In genomic region chr3:57152150-57152549, GRCh38 we compare ENCODE assay signal across 18 cellular contexts. TPM values are rescaled to one million over a fixed set of nuclear protein-coding genes. Genes with fewer than 3 reads are reported as not detected.
DNase-seq lines count a peak whose midpoint lies in the region; ATAC-seq and TF ChIP-seq lines count a peak whose summit lies in the region.
"Had no signal": no experiment of that assay in that cellular context is flagged by ENCODE, and none has a peak within 500 bp of the region (broad histone marks: within the 10 kb centered on the region; RNA-seq: fewer than 3 reads in every experiment).

No MANE protein-coding gene starts in this region.

- H3K27ac ChIP-seq in heart left ventricle, result peak overlapping the region in 8 of 12 donors; percentile 16 to 66 (median 26)
- H3K27ac ChIP-seq in aorta (ENCODE audit: low read depth in 1 of 2, low read length in 2 of 2), result no peak overlapping the region

- H3K27ac Mint-ChIP-seq in Calu3 (ENCODE audit: unreplicated experiment), result no peak overlapping the region
- H3K27ac Mint-ChIP-seq: activated CD8-positive, alpha-beta T cell treated with anti-CD3 and anti-CD28 coated beads, Interleukin-2, amount 10 ng/mL, durations not matched to agents 7 days and 5 days; activated naive CD4-positive, alpha-beta T cell treated with anti-CD3 and anti-CD28 coated beads for 36 hours; naive thymus-derived CD4-positive, alpha-beta T cell; T-helper 1 cell treated with Interleukin-12 subunit alpha and Interleukin-12 subunit beta and Interleukin-4 antibody, amounts not matched to agents 30 μg/mL and 1 μg/mL, for 36 hours had no signal

- 55 to 81% (median 65%) methylated on average over 11 to 13 of the region's 13 CpGs for WGBS in heart left ventricle, 4 donors
- 30 to 36% methylated on average over 13 of the region's 13 CpGs for WGBS in aorta, 2 donors

- H3K4me3 Mint-ChIP-seq in Calu3 (ENCODE audit: low read depth, unreplicated experiment), result no peak overlapping the region
- H3K4me3 Mint-ChIP-seq: activated CD8-positive, alpha-beta T cell treated with anti-CD3 and anti-CD28 coated beads, Interleukin-2, amount 10 ng/mL, durations not matched to agents 7 days and 5 days; activated naive CD4-positive, alpha-beta T cell treated with anti-CD3 and anti-CD28 coated beads for 36 hours; naive thymus-derived CD4-positive, alpha-beta T cell; T-helper 1 cell treated with Interleukin-12 subunit alpha and Interleukin-12 subunit beta and Interleukin-4 antibody, amounts not matched to agents 30 μg/mL and 1 μg/mL, for 36 hours had no signal

- H3K4me1 Mint-ChIP-seq in Calu3 (ENCODE audit: low read depth, unreplicated experiment), result no peaks in the 10 kb centered on the region
- H3K4me1 Mint-ChIP-seq: naive thymus-derived CD4-positive, alpha-beta T cell had no signal

- no peak for TF ChIP-seq POLR2A in heart left ventricle (IDR thresholded peaks at IDR 0.05)

- H3K4me1 ChIP-seq in heart left ventricle (peaks cover 0 to 38% (median 26%) of the 10 kb centered on the region in 12 donors), neuron (ENCODE audit: insufficient read depth, low read length) (peaks cover 49% of the 10 kb centered on the region), aorta (ENCODE audit: control insufficient read depth in 1 of 2, insufficient read depth in 2 of 2, low read length in 2 of 2) (no peaks in the 10 kb centered on the region)

- peak overlapping the region; percentile 8 for H2AFZ ChIP-seq in neuron (ENCODE audit: low read depth, low read length)

- H3K27me3 ChIP-seq in heart left ventricle (no peaks in the 10 kb centered on the region), neuron (ENCODE audit: insufficient read depth, low read length) (no peaks in the 10 kb centered on the region), aorta (ENCODE audit: control insufficient read depth in 1 of 2, insufficient read depth in 2 of 2, low read length in 1 of 2) (no peaks in the 10 kb centered on the region)

- H3K27me3 Mint-ChIP-seq in Calu3 (ENCODE audit: unreplicated experiment), result peaks cover 11% of the 10 kb centered on the region

- no peaks in the 10 kb centered on the region for H3K36me3 Mint-ChIP-seq in Calu3 (ENCODE audit: insufficient read depth, unreplicated experiment)
- H3K36me3 Mint-ChIP-seq: naive thymus-derived CD4-positive, alpha-beta T cell had no signal

- BruUV-seq in Calu3 (replicated peaks; lab: Mats Ljungman, UMichigan), result no TSS peak

- ATAC-seq in Right ventricle myocardium inferior (peak; percentile 78), heart left ventricle (peak in 3 of 4 donors; percentile 44 to 69 (median 66)), aorta (ENCODE audit: low FRiP score) (peak; percentile 64)
- ATAC-seq: activated CD8-positive, alpha-beta T cell treated with anti-CD3 and anti-CD28 coated beads, Interleukin-2, amount 10 ng/mL, durations not matched to agents 7 days and 5 days; GM12878; HCT116; naive thymus-derived CD4-positive, alpha-beta T cell; stimulated activated naive CD8-positive, alpha-beta T cell treated with anti-CD3 and anti-CD28 coated beads, Interleukin-15, Interleukin-2, amounts not matched to agents 100 U/mL and 50 U/mL, for 24 hours had no signal

- DNase-seq in Right ventricle myocardium inferior (ENCODE audit: missing footprints) (no peak), cardiac septum (ENCODE audit: low spot score) (no peak), heart left ventricle (peak in 1 of 5 donors; percentile 54), aorta (no peak), Calu3 (no peak), NCI-H1417 (lab: John Stamatoyannopoulos, UW) (no peak), AG20443 (ENCODE audit: low spot score) (no peak)
- DNase-seq: activated CD8-positive, alpha-beta T cell treated with anti-CD3 and anti-CD28 coated beads, Interleukin-2, amount 10 ng/mL, durations not matched to agents 7 days and 5 days; activated naive CD4-positive, alpha-beta T cell treated with anti-CD3 and anti-CD28 coated beads for 36 hours; DMS 273 treated with DMSO at 0.1 percent for 48 hours; Karpas-422; naive thymus-derived CD4-positive, alpha-beta T cell; stimulated activated naive CD8-positive, alpha-beta T cell treated with anti-CD3 and anti-CD28 coated beads, Interleukin-15, Interleukin-2, amounts not matched to agents 100 U/mL and 50 U/mL, for 24 hours had no signal

- H3K9me3 ChIP-seq in heart left ventricle (no peaks in the 10 kb centered on the region), neuron (ENCODE audit: low read length) (no peaks in the 10 kb centered on the region), aorta (ENCODE audit: control insufficient read depth, low read length) (no peaks in the 10 kb centered on the region)

- H3K9me3 Mint-ChIP-seq in Calu3 (ENCODE audit: low read depth, unreplicated experiment), result no peaks in the 10 kb centered on the region
- H3K9me3 Mint-ChIP-seq: activated naive CD4-positive, alpha-beta T cell treated with anti-CD3 and anti-CD28 coated beads for 36 hours; naive thymus-derived CD4-positive, alpha-beta T cell; T-helper 1 cell treated with Interleukin-12 subunit alpha and Interleukin-12 subunit beta and Interleukin-4 antibody, amounts not matched to agents 30 μg/mL and 1 μg/mL, for 36 hours had no signal

- H3K4me3 ChIP-seq in heart left ventricle (peak overlapping the region in 5 of 12 donors; percentile 6 to 33 (median 18)), neuron (ENCODE audit: low read length) (peak overlapping the region; percentile 40), aorta (ENCODE audit: low read length in 2 of 2) (no peak overlapping the region)
- H3K4me3 ChIP-seq: GM12878 had no signal

- peak in 5 of 12 donors; percentile 4 to 32 (median 19) for TF ChIP-seq CTCF in heart left ventricle (IDR thresholded peaks at IDR 0.05)
- TF ChIP-seq CTCF in Calu3 (IDR thresholded peaks at IDR 0.05; ENCODE audit: unreplicated experiment), result no peak

- CTCF ChIA-PET in Calu3 (lab: Charles Lee), result no interaction called here

- H3K36me3 ChIP-seq in heart left ventricle (no peaks in the 10 kb centered on the region), neuron (ENCODE audit: insufficient read depth, low read length) (no peaks in the 10 kb centered on the region), aorta (ENCODE audit: control insufficient read depth in 1 of 2, insufficient read depth in 2 of 2, low read length in 1 of 2) (peaks cover 0 to 3% of the 10 kb centered on the region in 2 donors)

- intact Hi-C loops in Right ventricle myocardium inferior (cut with DNase I), result loop anchor here (10.0 kb wide), 1 partner anchor 467 kb away; the partner anchor contains the start of gene TASOR
- intact Hi-C loops in cardiac septum (cut with DNase I), result no loop called here
- intact Hi-C loops in heart left ventricle (cut with DNase I), result no loop called here
- intact Hi-C loops in aorta (cut with DNase I), result no loop called here
- intact Hi-C loops in Calu3 (cut with micrococcal nuclease; ENCODE audit: unreplicated experiment), result no loop called here

RNA-seq across cellular contexts. Expression of gene IL17RD, which starts 13.0 kb away (rescaled TPM):
- total RNA-seq in Right ventricle myocardium inferior (6.7 TPM), cardiac septum (4.3 TPM), heart left ventricle (10 to 100 TPM in 1 of 9 donors, 1 to 10 TPM in 8; 3.5 to 11.3 (median 6.2) TPM), aorta (10 to 100 TPM in 1 of 2 donors, 1 to 10 TPM in 1; 4.3 to 17.0 TPM), Calu3 (2022) (2.0 and 2.2 TPM in 2 replicates)
- polyA plus RNA-seq in heart left ventricle (1 to 10 TPM; 1.4 to 2.4 TPM), aorta (under 1 TPM; 0.63 to 0.64 TPM)
- total RNA-seq: activated CD8-positive, alpha-beta T cell treated with anti-CD3 and anti-CD28 coated beads, Interleukin-2, amount 10 ng/mL, durations not matched to agents 7 days and 5 days had no signal
- polyA plus RNA-seq: naive thymus-derived CD4-positive, alpha-beta T cell had no signal

RNA-seq across cellular contexts. Expression of gene HESX1, which starts 47.6 kb away (rescaled TPM):
- total RNA-seq in Right ventricle myocardium inferior, result not detected
- total RNA-seq in cardiac septum, result 0.57 TPM
- 1 to 10 TPM in 1 of 9 donors, under 1 TPM in 4, not detected in 4; 0.47 to 1.5 (median 0.71) TPM for total RNA-seq in heart left ventricle
- polyA plus RNA-seq in heart left ventricle, result under 1 TPM; 0.29 to 0.76 TPM
- 1 to 10 TPM in 1 of 2 donors, under 1 TPM in 1; 0.36 to 1.9 TPM for total RNA-seq in aorta
- polyA plus RNA-seq in aorta, result 1 to 10 TPM in 1 of 2 donors, under 1 TPM in 1; 0.95 to 1.8 TPM
- 0.78 and 0.91 TPM in 2 replicates for total RNA-seq in Calu3 (2022)
- total RNA-seq: A172; naive thymus-derived CD4-positive, alpha-beta T cell had no signal

Comparison
In these comparisons a context has a peak if more than half of its experiments do, and no peak if none do; other contexts are left out.
1. H3K27ac ChIP-seq: peak in heart left ventricle (8 of 12); none in aorta (0 of 2).
2. Peak in every context shown above with its lines, with median percentiles within 50 percentile points of each other: ATAC-seq.